1 cellular context compared by ENCODE assay signal in the genomic region with DNA sequence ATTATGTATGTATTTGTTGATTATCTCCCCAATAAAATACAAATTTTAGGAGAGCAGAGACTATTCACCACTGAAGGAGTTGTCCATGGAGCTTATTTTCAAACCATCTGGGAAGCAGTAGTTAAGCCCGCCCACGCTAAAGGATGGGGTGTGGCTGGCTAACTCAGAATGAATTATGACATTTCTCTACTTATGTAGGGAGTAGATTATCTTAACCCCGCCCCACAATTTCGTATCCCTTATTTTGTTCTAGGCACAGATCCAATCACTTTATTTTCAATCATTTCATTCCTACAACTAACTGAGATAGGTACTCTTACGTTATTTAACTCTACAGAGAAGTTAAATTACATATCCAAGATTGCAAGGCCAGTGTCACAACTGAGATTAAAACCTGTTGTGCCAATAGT.
TF ChIP-seq lines count a peak whose summit lies in the region.

No MANE protein-coding gene starts in this region.

TF ChIP-seq in HEK293, 187 proteins besides CTCF, POLR2A, EP300 and RAD21 (continued from another document):
- TF ChIP-seq, protein P1, sequence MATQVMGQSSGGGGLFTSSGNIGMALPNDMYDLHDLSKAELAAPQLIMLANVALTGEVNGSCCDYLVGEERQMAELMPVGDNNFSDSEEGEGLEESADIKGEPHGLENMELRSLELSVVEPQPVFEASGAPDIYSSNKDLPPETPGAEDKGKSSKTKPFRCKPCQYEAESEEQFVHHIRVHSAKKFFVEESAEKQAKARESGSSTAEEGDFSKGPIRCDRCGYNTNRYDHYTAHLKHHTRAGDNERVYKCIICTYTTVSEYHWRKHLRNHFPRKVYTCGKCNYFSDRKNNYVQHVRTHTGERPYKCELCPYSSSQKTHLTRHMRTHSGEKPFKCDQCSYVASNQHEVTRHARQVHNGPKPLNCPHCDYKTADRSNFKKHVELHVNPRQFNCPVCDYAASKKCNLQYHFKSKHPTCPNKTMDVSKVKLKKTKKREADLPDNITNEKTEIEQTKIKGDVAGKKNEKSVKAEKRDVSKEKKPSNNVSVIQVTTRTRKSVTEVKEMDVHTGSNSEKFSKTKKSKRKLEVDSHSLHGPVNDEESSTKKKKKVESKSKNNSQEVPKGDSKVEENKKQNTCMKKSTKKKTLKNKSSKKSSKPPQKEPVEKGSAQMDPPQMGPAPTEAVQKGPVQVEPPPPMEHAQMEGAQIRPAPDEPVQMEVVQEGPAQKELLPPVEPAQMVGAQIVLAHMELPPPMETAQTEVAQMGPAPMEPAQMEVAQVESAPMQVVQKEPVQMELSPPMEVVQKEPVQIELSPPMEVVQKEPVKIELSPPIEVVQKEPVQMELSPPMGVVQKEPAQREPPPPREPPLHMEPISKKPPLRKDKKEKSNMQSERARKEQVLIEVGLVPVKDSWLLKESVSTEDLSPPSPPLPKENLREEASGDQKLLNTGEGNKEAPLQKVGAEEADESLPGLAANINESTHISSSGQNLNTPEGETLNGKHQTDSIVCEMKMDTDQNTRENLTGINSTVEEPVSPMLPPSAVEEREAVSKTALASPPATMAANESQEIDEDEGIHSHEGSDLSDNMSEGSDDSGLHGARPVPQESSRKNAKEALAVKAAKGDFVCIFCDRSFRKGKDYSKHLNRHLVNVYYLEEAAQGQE (tag by site-specific recombination; IDR thresholded peaks at IDR 0.05), result no peak
- TF ChIP-seq, protein P2, sequence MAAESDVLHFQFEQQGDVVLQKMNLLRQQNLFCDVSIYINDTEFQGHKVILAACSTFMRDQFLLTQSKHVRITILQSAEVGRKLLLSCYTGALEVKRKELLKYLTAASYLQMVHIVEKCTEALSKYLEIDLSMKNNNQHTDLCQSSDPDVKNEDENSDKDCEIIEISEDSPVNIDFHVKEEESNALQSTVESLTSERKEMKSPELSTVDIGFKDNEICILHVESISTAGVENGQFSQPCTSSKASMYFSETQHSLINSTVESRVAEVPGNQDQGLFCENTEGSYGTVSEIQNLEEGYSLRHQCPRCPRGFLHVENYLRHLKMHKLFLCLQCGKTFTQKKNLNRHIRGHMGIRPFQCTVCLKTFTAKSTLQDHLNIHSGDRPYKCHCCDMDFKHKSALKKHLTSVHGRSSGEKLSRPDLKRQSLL (tag by site-specific recombination; IDR thresholded peaks at IDR 0.05), result no peak
